In the genomic region with DNA sequence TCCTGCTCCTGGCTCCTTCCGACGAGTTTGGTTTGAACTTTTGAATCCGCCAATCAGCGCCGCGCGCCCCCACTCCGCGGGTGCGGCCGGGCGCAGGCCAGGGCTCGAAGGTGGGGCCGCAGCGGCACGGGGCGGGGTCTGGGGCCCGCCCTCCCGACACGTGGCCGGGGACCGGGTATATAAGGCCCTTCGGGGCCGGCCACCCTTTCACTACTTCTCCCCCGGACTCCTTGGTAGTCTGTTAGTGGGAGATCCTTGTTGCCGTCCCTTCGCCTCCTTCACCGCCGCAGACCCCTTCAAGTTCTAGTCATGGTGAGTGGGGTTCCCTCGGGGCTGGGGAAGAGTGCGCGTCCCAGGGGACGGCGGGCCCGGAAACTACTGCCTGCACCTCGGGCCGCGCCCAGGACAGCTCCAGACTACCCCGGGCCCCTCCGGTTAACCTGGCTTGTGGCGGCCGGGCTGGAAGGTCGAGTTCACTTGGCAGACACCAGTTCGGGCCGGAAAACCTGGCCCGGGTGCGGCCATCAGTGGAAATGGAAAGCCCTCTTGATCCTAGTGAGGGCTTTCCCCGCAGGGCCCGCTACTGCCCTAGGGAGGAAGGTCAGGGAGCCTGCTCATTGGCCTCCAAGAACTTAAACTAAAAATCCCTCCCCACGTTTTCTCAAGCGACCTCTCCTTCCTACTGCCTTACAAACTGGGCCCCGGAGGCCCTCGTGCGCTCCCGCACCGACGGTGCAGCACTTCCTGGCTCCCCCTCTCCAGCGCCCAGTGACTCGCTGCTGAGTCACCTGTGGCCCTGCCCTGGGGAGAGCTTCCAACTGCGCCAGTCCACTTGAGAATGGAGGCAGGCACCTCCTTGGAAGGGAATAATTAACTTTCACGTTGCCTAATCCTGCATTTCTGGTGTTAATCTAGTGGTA, we compare ENCODE assay signal across 8 cellular contexts. TPM values are rescaled to one million over a fixed set of nuclear protein-coding genes. Genes with fewer than 3 reads are reported as not detected.
DNase-seq lines count a peak whose midpoint lies in the region; ATAC-seq and TF ChIP-seq lines count a peak whose summit lies in the region.

TUBA1C (plus strand) TSS at position 210 of the 920 bp plus-strand sequence; CDS start at position 310, 100 bp downstream.

- H3K27me3 ChIP-seq in HAP-1 (ENCODE audit: low read depth), result no peaks in the 10 kb centered on the region
- H3K27me3 ChIP-seq in MM.1S (replicated peaks; ENCODE audit: insufficient read depth, low read length), result no peaks in the 10 kb centered on the region
- no peaks in the 10 kb centered on the region for H3K27me3 ChIP-seq in SJCRH30
- H3K27me3 ChIP-seq in gastroesophageal sphincter, result no peaks in the 10 kb centered on the region

- peaks cover 11% of the 10 kb centered on the region for H3K4me1 ChIP-seq in ES-I3 (ENCODE audit: insufficient read depth, low read length)
- H3K4me1 ChIP-seq in HAP-1, result peaks cover 22% of the 10 kb centered on the region
- peaks cover 14% of the 10 kb centered on the region for H3K4me1 ChIP-seq in MM.1S (ENCODE audit: low read length)
- H3K4me1 ChIP-seq in SJCRH30, result peaks cover 20% of the 10 kb centered on the region
- H3K4me1 ChIP-seq in gastroesophageal sphincter, result peaks cover 0 to 61% (median 3%) of the 10 kb centered on the region in 3 donors

- H3K27ac ChIP-seq in MM.1S (ENCODE audit: low read length) (peak within 1 kb of the TSS; percentile 88), SJCRH30 (peak within 1 kb of the TSS; percentile 82), gastroesophageal sphincter (peak within 1 kb of the TSS; percentile 85 to 93 (median 92)), substantia nigra (ENCODE audit: low read depth, low read length, poor library complexity, severe bottlenecking) (peak within 1 kb of the TSS; percentile 45)

- DNase-seq in HAP-1 (ENCODE audit: low spot score in 2 of 2) (peak; percentile 93 to 97), MM.1S (peak; percentile 93), SJCRH30 (peak; percentile 88 to 91), non-pigmented ciliary epithelial cell (ENCODE audit: low read depth) (peak; percentile 71), substantia nigra (lab: John Stamatoyannopoulos, UW) (peak in 48 of 49 donors; percentile 10 to 81 (median 42))
- DNase-seq in activated naive CD4-positive, alpha-beta T cell treated with Interleukin-2 at 50 U/mL for 16 hours, result peak; percentile 90

- no peaks in the 10 kb centered on the region for H3K9me2 ChIP-seq in MM.1S (replicated peaks; ENCODE audit: insufficient read depth, low read length)

- H3K9ac ChIP-seq in ES-I3 (ENCODE audit: low read depth, low read length), result peak within 1 kb of the TSS; percentile 92
- peak within 1 kb of the TSS; percentile 96 for H3K9ac ChIP-seq in MM.1S (ENCODE audit: low read length)

- TF ChIP-seq EP300 in gastroesophageal sphincter (IDR thresholded peaks at IDR 0.05), result no peak

- TF ChIP-seq POLR2A in gastroesophageal sphincter (IDR thresholded peaks at IDR 0.05), result peak; percentile 95 to 97

- peak; percentile 94 for ATAC-seq in gastroesophageal sphincter

- TF ChIP-seq CTCF in MM.1S (IDR thresholded peaks at IDR 0.05; ENCODE audit: low read length) (0 out of 2 replicates have a peak, but pooled peaks have one; percentile 10), gastroesophageal sphincter (IDR thresholded peaks at IDR 0.05) (peak in 1 of 4 experiments; percentile 3)

- H3F3A ChIP-seq in MM.1S (ENCODE audit: insufficient read depth, low read length), result peaks cover 23% of the 10 kb centered on the region

- peaks cover 54% of the 10 kb centered on the region for H3K79me2 ChIP-seq in MM.1S (ENCODE audit: low read length)

- H3K4me3 ChIP-seq in HAP-1 (peak within 1 kb of the TSS; percentile 100), MM.1S (ENCODE audit: low read length) (peak within 1 kb of the TSS; percentile 99), SJCRH30 (peak within 1 kb of the TSS; percentile 85), gastroesophageal sphincter (peak within 1 kb of the TSS; percentile 81 to 88)

- peak within 1 kb of the TSS; percentile 82 for H3K4me2 ChIP-seq in MM.1S (ENCODE audit: low read depth, low read length)

- in situ Hi-C loops in HAP-1 (cut with MboI; ENCODE audit: low sequenced_read_pairs), result no loop called here

- peaks cover 15% of the 10 kb centered on the region for H3K36me3 ChIP-seq in ES-I3 (ENCODE audit: insufficient read depth, low read length)
- peaks cover 37% of the 10 kb centered on the region for H3K36me3 ChIP-seq in HAP-1 (replicated peaks)
- H3K36me3 ChIP-seq in MM.1S (replicated peaks; ENCODE audit: insufficient read depth, low read length), result peaks cover 8% of the 10 kb centered on the region
- H3K36me3 ChIP-seq in SJCRH30, result peaks cover 17% of the 10 kb centered on the region
- peaks cover 0 to 10% of the 10 kb centered on the region in 2 donors for H3K36me3 ChIP-seq in gastroesophageal sphincter

- peak within 1 kb of the TSS; percentile 81 for H2AFZ ChIP-seq in MM.1S (ENCODE audit: low read length)

- H3K9me3 ChIP-seq in ES-I3 (ENCODE audit: control insufficient read depth, insufficient read depth, low read length) (no peaks in the 10 kb centered on the region), HAP-1 (no peaks in the 10 kb centered on the region; the same call in 1 of the 2 replicates), MM.1S (replicated peaks; ENCODE audit: insufficient read depth, low read length) (no peaks in the 10 kb centered on the region), SJCRH30 (replicated peaks) (no peaks in the 10 kb centered on the region), gastroesophageal sphincter (no peaks in the 10 kb centered on the region)

- WGBS in gastroesophageal sphincter (ENCODE audit: low coverage in 1 of 2), 2 donors, result 0% methylated on average over 3 to 11 of the region's 61 CpGs

- peaks cover 12% of the 10 kb centered on the region; the same call in 1 of the 2 replicates for H4K20me1 ChIP-seq in MM.1S (ENCODE audit: insufficient read depth, low read length)

RNA-seq across cellular contexts. Expression of gene TUBA1C, which starts in this region (rescaled TPM):
- total RNA-seq in SJCRH30 (2014; rRNA removed; shearing (Covaris generic)), result 396 and 398 TPM in 2 replicates
- total RNA-seq in gastroesophageal sphincter, result 100 to 1,000 TPM; 122 to 210 (median 131) TPM

Comparison
In these comparisons a context has a peak if more than half of its experiments do, and no peak if none do; other contexts are left out.
1. Peak in every context shown above with its lines: DNase-seq, ATAC-seq, H3K4me3 ChIP-seq and H3K27ac ChIP-seq.
2. DNase-seq: peak in every context shown above with its lines; median percentile 95 in HAP-1; 93 in MM.1S; 90 in activated naive CD4-positive, alpha-beta T cell treated with Interleukin-2 at 50 U/mL for 16 hours; 90 in SJCRH30; 71 in non-pigmented ciliary epithelial cell; 42 in substantia nigra.